ENCODE assay signal across 21 cellular contexts in genomic region chr22:44580756-44581435, GRCh38.
DNase-seq lines count a peak whose midpoint lies in the region; TF ChIP-seq lines count a peak whose summit lies in the region.
"Had no signal": no experiment of that assay in that cellular context is flagged by ENCODE, and none has a peak within 500 bp of the region (broad histone marks: within the 10 kb centered on the region; RNA-seq: fewer than 3 reads in every experiment).

No MANE protein-coding gene starts in this region.

- in situ Hi-C loops in G401 (cut with HindIII; ENCODE audit: low sequenced_read_pairs): no loop called here

- no peak overlapping the region for H3K27ac ChIP-seq in coronary artery
- H3K27ac ChIP-seq in ovary: no peak overlapping the region
- H3K27ac ChIP-seq: C4-2B, KMS-11, neutrophil, psoas muscle, SK-N-MC had no signal

- WGBS in ovary, 3 donors: 82 to 87% (median 83%) methylated on average over 21 of the region's 21 CpGs

- no peak for TF ChIP-seq POLR2A in ovary (IDR thresholded peaks at IDR 0.05)

- intact Hi-C loops in ovary (cut with DNase I): no loop called here

- H3K36me3 ChIP-seq in ovary: no peaks in the 10 kb centered on the region
- H3K36me3 ChIP-seq: neutrophil had no signal

- H3K4me1 ChIP-seq in ovary (ENCODE audit: insufficient read depth): no peaks in the 10 kb centered on the region
- H3K4me1 ChIP-seq: psoas muscle had no signal

- H3K27me3 ChIP-seq in ovary: no peaks in the 10 kb centered on the region

- H3K4me3 ChIP-seq in coronary artery: no peak overlapping the region
- no peak overlapping the region for H3K4me3 ChIP-seq in ovary
- H3K4me3 ChIP-seq: psoas muscle, SK-N-MC, smooth muscle cell had no signal

- TF ChIP-seq EP300 in ovary (IDR thresholded peaks at IDR 0.05): no peak

- DNase-seq in stimulated activated CD4-positive, alpha-beta T cell treated with anti-CD3 and anti-CD28 coated beads, Interleukin-4, amount 100 ng/mL, for 24 hours: peak; percentile 1
- no peak for DNase-seq in stimulated activated CD4-positive, alpha-beta T cell treated with anti-CD3 and anti-CD28 coated beads, Interleukin-4, amount 100 ng/mL, for 4 hours
- DNase-seq in coronary artery (ENCODE audit: low spot score) (peak; percentile 43), ovary (peak in 3 of 5 donors; percentile 2 to 17 (median 3)), putamen (ENCODE audit: low spot score) (no peak), middle frontal gyrus (ENCODE audit: extremely low spot score, low spot score) (no peak), G401 (ENCODE audit: low spot score) (no peak)
- DNase-seq: activated CD4-positive, alpha-beta T cell treated with anti-CD3 and anti-CD28 coated beads for 1 hour; activated CD8-positive, alpha-beta T cell treated with anti-CD3 and anti-CD28 coated beads, Interleukin-2, amount 10 ng/mL, durations not matched to agents 7 days and 5 days; Calu3; HFFc6; NCI-H446; NCI-H82; psoas muscle; RPMI8226; stimulated activated CD4-positive, alpha-beta T cell treated with anti-CD3 and anti-CD28 coated beads, Interleukin-2, amount 100 ng/mL, for 24 hours had no signal

- no peaks in the 10 kb centered on the region for H3K9me3 ChIP-seq in ovary
- H3K9me3 ChIP-seq: neutrophil, psoas muscle had no signal

- TF ChIP-seq CTCF in coronary artery (IDR thresholded peaks at IDR 0.05) (no peak), ovary (IDR thresholded peaks at IDR 0.05) (no peak)

Comparison
In these comparisons a context has a peak if more than half of its experiments do, and no peak if none do; other contexts are left out.
1. DNase-seq: peak in stimulated activated CD4-positive, alpha-beta T cell treated with anti-CD3 and anti-CD28 coated beads, Interleukin-4, amount 100 ng/mL, for 24 hours (single experiment), coronary artery (single experiment) and ovary (3 of 5); none in stimulated activated CD4-positive, alpha-beta T cell treated with anti-CD3 and anti-CD28 coated beads, Interleukin-4, amount 100 ng/mL, for 4 hours (0 of 2), putamen (single experiment), middle frontal gyrus (single experiment) and G401 (single experiment).